In genomic region chr3:88148651-88149050, GRCh38 we compare ENCODE assay signal across 9 cellular contexts. TPM values are rescaled to one million over a fixed set of nuclear protein-coding genes. Genes with fewer than 3 reads are reported as not detected.
DNase-seq lines count a peak whose midpoint lies in the region; ATAC-seq, FAIRE-seq and TF ChIP-seq lines count a peak whose summit lies in the region.
"Had no signal": no experiment of that assay in that cellular context is flagged by ENCODE, and none has a peak within 500 bp of the region (broad histone marks: within the 10 kb centered on the region; RNA-seq: fewer than 3 reads in every experiment).

No MANE protein-coding gene starts in this region.

- H3K4me3 ChIP-seq in CD4-positive, CD25-positive, alpha-beta regulatory T cell (ENCODE audit: low read depth, low read length), result peak overlapping the region; percentile 97
- H3K4me3 ChIP-seq in OCI-LY3 (ENCODE audit: low read length) (peak overlapping the region; percentile 81), epithelial cell of esophagus (ENCODE audit: low read length) (peak overlapping the region; percentile 92), osteoblast (ENCODE audit: insufficient read depth, low read length) (peak overlapping the region; percentile 99)

- no peak for FAIRE-seq in H54 (lab: Jason Lieb, UNC)

- H3K9me3 ChIP-seq in CD4-positive, CD25-positive, alpha-beta regulatory T cell (ENCODE audit: control insufficient read depth in 2 of 2, low read length in 2 of 2), result no peaks in the 10 kb centered on the region
- H3K9me3 ChIP-seq in OCI-LY3 (ENCODE audit: insufficient read depth, low read length) (no peaks in the 10 kb centered on the region), osteoblast (ENCODE audit: low read depth, low read length) (no peaks in the 10 kb centered on the region)

- no peak for TF ChIP-seq POLR2A in H54 (IDR thresholded peaks at IDR 0.05; ENCODE audit: low read depth, low read length)

- no peak for DNase-seq in CD4-positive, CD25-positive, alpha-beta regulatory T cell
- DNase-seq in epithelial cell of esophagus (ENCODE audit: low read depth), result no peak
- no peak for DNase-seq in osteoblast (ENCODE audit: insufficient read length, low spot score, missing footprints)
- no peak for DNase-seq in HPDE6-E6E7 (ENCODE audit: extremely low spot score)
- no peak for DNase-seq in central memory CD4-positive, alpha-beta T cell
- no peak for DNase-seq in H54 (ENCODE audit: insufficient read length, low spot score)
- DNase-seq: NCI-H774 had no signal

- no peaks in the 10 kb centered on the region for H3K27me3 ChIP-seq in CD4-positive, CD25-positive, alpha-beta regulatory T cell (ENCODE audit: control insufficient read depth, insufficient read depth, low read length)
- H3K27me3 ChIP-seq in OCI-LY3 (ENCODE audit: low read depth, low read length), result no peaks in the 10 kb centered on the region
- H3K27me3 ChIP-seq in osteoblast (ENCODE audit: insufficient read depth, low read length), result no peaks in the 10 kb centered on the region

- peaks cover 8% of the 10 kb centered on the region for H3K36me3 Mint-ChIP-seq in CD4-positive, CD25-positive, alpha-beta regulatory T cell

- H3K9ac ChIP-seq in OCI-LY3 (ENCODE audit: low read length), result peak overlapping the region; percentile 95

- H2AFZ ChIP-seq in OCI-LY3 (ENCODE audit: low read depth, low read length) (no peak overlapping the region), osteoblast (ENCODE audit: low read length) (peak overlapping the region; percentile 97)

- peaks cover 12 to 53% (median 34%) of the 10 kb centered on the region in 4 donors for H3K4me1 Mint-ChIP-seq in CD4-positive, CD25-positive, alpha-beta regulatory T cell

- no peaks in the 10 kb centered on the region for H3K9me3 Mint-ChIP-seq in CD4-positive, CD25-positive, alpha-beta regulatory T cell

- TF ChIP-seq CTCF in OCI-LY3 (IDR thresholded peaks at IDR 0.05; ENCODE audit: low read depth, low read length), result no peak
- TF ChIP-seq CTCF in epithelial cell of esophagus (IDR thresholded peaks at IDR 0.05; ENCODE audit: insufficient read depth, low read depth, low read length, missing control alignments), result no peak
- TF ChIP-seq CTCF in osteoblast (IDR thresholded peaks at IDR 0.05; ENCODE audit: extremely low read depth, low read depth, low read length), result no peak

- peaks cover 32% of the 10 kb centered on the region for H3K4me1 ChIP-seq in CD4-positive, CD25-positive, alpha-beta regulatory T cell (ENCODE audit: control insufficient read depth, insufficient read depth, low read length, poor library complexity, severe bottlenecking)
- peaks cover 35% of the 10 kb centered on the region for H3K4me1 ChIP-seq in OCI-LY3 (ENCODE audit: low read length)
- peaks cover 2% of the 10 kb centered on the region for H3K4me1 ChIP-seq in osteoblast (ENCODE audit: insufficient read depth, low read length)

- H3K4me3 Mint-ChIP-seq in CD4-positive, CD25-positive, alpha-beta regulatory T cell, result peak overlapping the region; percentile 95 to 100 (median 98)

- peak overlapping the region in 2 of 3 donors; percentile 93 to 97 for H3K27ac Mint-ChIP-seq in CD4-positive, CD25-positive, alpha-beta regulatory T cell

- H3K4me2 ChIP-seq in OCI-LY3 (ENCODE audit: low read length) (peak overlapping the region; percentile 96), osteoblast (ENCODE audit: insufficient read depth, low read length) (peak overlapping the region; percentile 97)

- H3K27me3 Mint-ChIP-seq in CD4-positive, CD25-positive, alpha-beta regulatory T cell, result no peaks in the 10 kb centered on the region

- H4K20me1 ChIP-seq in OCI-LY3 (ENCODE audit: insufficient read depth, low read length) (peaks cover 5% of the 10 kb centered on the region), osteoblast (ENCODE audit: insufficient read depth, low read length) (peaks cover 4% of the 10 kb centered on the region)

- H3K27ac ChIP-seq in CD4-positive, CD25-positive, alpha-beta regulatory T cell (ENCODE audit: insufficient read depth, low read length, poor library complexity, severe bottlenecking), result peak overlapping the region; percentile 86
- H3K27ac ChIP-seq in OCI-LY3 (ENCODE audit: low read length) (peak overlapping the region; percentile 94), osteoblast (ENCODE audit: low read depth, low read length) (peak overlapping the region; percentile 92)

- H3K79me2 ChIP-seq in OCI-LY3 (ENCODE audit: low read length), result peaks cover 96% of the 10 kb centered on the region
- peaks cover 52% of the 10 kb centered on the region for H3K79me2 ChIP-seq in osteoblast (ENCODE audit: insufficient read depth, low read length)

- peaks cover 5% of the 10 kb centered on the region for H3K36me3 ChIP-seq in CD4-positive, CD25-positive, alpha-beta regulatory T cell (ENCODE audit: control insufficient read depth, insufficient read depth, low read length)
- H3K36me3 ChIP-seq in OCI-LY3 (replicated peaks; ENCODE audit: low read depth, low read length), result peaks cover 20% of the 10 kb centered on the region
- peaks cover 7% of the 10 kb centered on the region for H3K36me3 ChIP-seq in osteoblast (ENCODE audit: insufficient read depth, low read length)

- no peak for ATAC-seq in CD4-positive, CD25-positive, alpha-beta regulatory T cell (ENCODE audit: low read depth in 2 of 2)
- ATAC-seq in GM21717 (IDR thresholded peaks at IDR 0.05; ENCODE audit: unreplicated experiment), result no peak

RNA-seq across cellular contexts. Expression of gene C3orf38, which starts 1.1 kb away (rescaled TPM):
- total RNA-seq in CD4-positive, CD25-positive, alpha-beta regulatory T cell, result 46.9 TPM
- polyA plus RNA-seq in CD4-positive, CD25-positive, alpha-beta regulatory T cell, result 10 to 100 TPM; 20.0 to 25.4 (median 23.5) TPM
- 33.6 and 35.5 TPM in 2 replicates for total RNA-seq in osteoblast
